18 cellular contexts compared by ENCODE assay signal in the genomic region with DNA sequence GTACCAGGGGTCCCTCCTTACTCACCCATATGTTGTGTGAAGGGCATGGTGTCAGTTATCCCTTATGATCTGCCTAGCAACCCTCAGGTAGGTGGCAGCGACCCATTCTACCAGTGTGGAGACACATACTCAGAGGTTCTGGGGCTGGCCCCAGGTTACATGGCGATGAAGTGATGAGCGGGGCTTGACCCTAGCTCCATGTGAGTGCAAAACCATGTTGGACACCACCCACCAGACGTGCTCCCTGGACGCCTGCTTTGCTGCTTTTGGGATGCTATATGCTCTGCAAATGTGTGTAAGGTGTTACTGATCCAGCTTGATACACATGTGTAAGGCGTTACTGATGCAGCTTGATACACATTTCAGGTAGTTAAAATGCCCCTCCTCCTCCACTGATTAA. TPM values are rescaled to one million over a fixed set of nuclear protein-coding genes. Genes with fewer than 3 reads are reported as not detected.
DNase-seq lines count a peak whose midpoint lies in the region; ATAC-seq and TF ChIP-seq lines count a peak whose summit lies in the region.
"Had no signal": no experiment of that assay in that cellular context is flagged by ENCODE, and none has a peak within 500 bp of the region (broad histone marks: within the 10 kb centered on the region; RNA-seq: fewer than 3 reads in every experiment).

No MANE protein-coding gene starts in this region.

- H3K27ac Mint-ChIP-seq in endodermal cell (no peak overlapping the region), osteocyte (ENCODE audit: unreplicated experiment) (no peak overlapping the region)

- peaks cover 12% of the 10 kb centered on the region for H3K4me1 Mint-ChIP-seq in endodermal cell
- peaks cover 3% of the 10 kb centered on the region for H3K4me1 Mint-ChIP-seq in osteocyte (ENCODE audit: unreplicated experiment)

- TF ChIP-seq CTCF in endodermal cell (conservative IDR thresholded peaks at IDR 0.05) (no peak), osteocyte (IDR thresholded peaks at IDR 0.05) (no peak)

- H3K9me3 ChIP-seq in SJSA1 (replicated peaks) (no peaks in the 10 kb centered on the region), endodermal cell (ENCODE audit: control insufficient read depth, low read length) (no peaks in the 10 kb centered on the region)

- DNase-seq in activated CD8-positive, alpha-beta memory T cell treated with anti-CD3 and anti-CD28 coated beads, Interleukin-2, amount 50 U/mL, for 48 hours: peak; percentile 40
- DNase-seq in activated CD8-positive, alpha-beta memory T cell treated with anti-CD3 and anti-CD28 coated beads, Interleukin-2, amount 50 U/mL, for 4 hours: no peak
- no peak for DNase-seq in SJSA1 (ENCODE audit: low read depth in 1 of 2, low spot score in 2 of 2)
- DNase-seq in endodermal cell: peak; percentile 43
- peak; percentile 66 for DNase-seq in osteocyte (ENCODE audit: extremely low spot score, unreplicated experiment)
- DNase-seq in HuH-7.5 (ENCODE audit: low spot score): no peak
- no peak for DNase-seq in KG1 (lab: John Stamatoyannopoulos, UW)
- DNase-seq: C1 segment of cervical spinal cord; Calu3; CD4-positive, alpha-beta memory T cell; COR-L47; DMS53; DMS79 treated with DMSO at 0.1 percent for 48 hours; GF-D8; GM23248; H9 had no signal

- peak overlapping the region; percentile 9; the same call in 1 of the 2 replicates for H3K27ac ChIP-seq in SJSA1
- no peak overlapping the region for H3K27ac ChIP-seq in endodermal cell (ENCODE audit: low read depth, low read length)
- H3K27ac ChIP-seq: GM23248 had no signal

- no peaks in the 10 kb centered on the region for H3K27me3 Mint-ChIP-seq in endodermal cell (ENCODE audit: insufficient read depth)
- H3K27me3 Mint-ChIP-seq in osteocyte (ENCODE audit: unreplicated experiment): no peaks in the 10 kb centered on the region
- H3K27me3 Mint-ChIP-seq: CD4-positive, alpha-beta memory T cell had no signal

- H3K27me3 ChIP-seq in SJSA1 (replicated peaks): no peaks in the 10 kb centered on the region
- no peaks in the 10 kb centered on the region for H3K27me3 ChIP-seq in endodermal cell (ENCODE audit: control insufficient read depth, insufficient read depth, low read length, poor library complexity, severe bottlenecking)

- H3K4me3 ChIP-seq in SJSA1 (no peak overlapping the region), endodermal cell (ENCODE audit: low read length) (no peak overlapping the region)
- H3K4me3 ChIP-seq: GM23248 had no signal

- H3K4me1 ChIP-seq in SJSA1 (replicated peaks) (peaks cover 47% of the 10 kb centered on the region), endodermal cell (ENCODE audit: control insufficient read depth, insufficient read depth, low read length) (peaks cover under 1% of the 10 kb centered on the region)

- H3K9me3 Mint-ChIP-seq in endodermal cell: no peaks in the 10 kb centered on the region
- H3K9me3 Mint-ChIP-seq in osteocyte (ENCODE audit: unreplicated experiment): no peaks in the 10 kb centered on the region
- H3K9me3 Mint-ChIP-seq: CD4-positive, alpha-beta memory T cell; H9 had no signal

- WGBS in endodermal cell (ENCODE audit: insufficient coverage in 1 of 2, insufficient read length in 1 of 2), 2 experiments: 96 to 98% methylated on average over 6 of the region's 6 CpGs

- peak overlapping the region; percentile 5 for H3K9ac ChIP-seq in endodermal cell (ENCODE audit: extremely low read depth, low read length, poor library complexity, severe bottlenecking)
- H3K9ac ChIP-seq: GM23248 had no signal

- ATAC-seq in HG03196 (IDR thresholded peaks at IDR 0.05; ENCODE audit: unreplicated experiment): no peak
- ATAC-seq: HCT116 had no signal

- H3K36me3 Mint-ChIP-seq in endodermal cell (ENCODE audit: low read depth) (peaks cover 70% of the 10 kb centered on the region), osteocyte (ENCODE audit: unreplicated experiment) (peaks cover 35% of the 10 kb centered on the region)

- H3K36me3 ChIP-seq in SJSA1: peaks cover 74% of the 10 kb centered on the region
- H3K36me3 ChIP-seq in endodermal cell (ENCODE audit: control insufficient read depth, insufficient read depth, low read length): peaks cover 69% of the 10 kb centered on the region

- no peak overlapping the region for H3K4me3 Mint-ChIP-seq in endodermal cell
- no peak overlapping the region for H3K4me3 Mint-ChIP-seq in osteocyte (ENCODE audit: unreplicated experiment)
- H3K4me3 Mint-ChIP-seq: CD4-positive, alpha-beta memory T cell; H9 had no signal

RNA-seq across cellular contexts. Expression of a gene that starts 33.3 kb away (rescaled TPM):
- 9.7 and 10.3 TPM in 2 replicates for total RNA-seq in SJSA1 (2014; rRNA removed; shearing (Covaris generic))
- total RNA-seq in endodermal cell: 10 to 100 TPM; 64.7 to 78.3 TPM
- polyA plus RNA-seq in endodermal cell (2013, experiment 1 of 2): 42.4 TPM
- 40.7 TPM for polyA plus RNA-seq in endodermal cell (2013, experiment 2 of 2)
- total RNA-seq in osteocyte: 51.3 and 51.8 TPM in 2 replicates

RNA-seq across cellular contexts. Expression of a gene that starts 54.0 kb away (rescaled TPM):
- 7.0 and 14.3 TPM in 2 replicates for total RNA-seq in SJSA1 (2014; rRNA removed; shearing (Covaris generic))
- total RNA-seq in endodermal cell (10 to 100 TPM; 37.3 to 56.7 TPM), osteocyte (18.8 and 19.5 TPM in 2 replicates)
- 20.6 TPM for polyA plus RNA-seq in endodermal cell (2013, experiment 1 of 2)
- polyA plus RNA-seq in endodermal cell (2013, experiment 2 of 2): 15.2 TPM

Comparison
In these comparisons a context has a peak if more than half of its experiments do, and no peak if none do; other contexts are left out.
1. DNase-seq: peak in activated CD8-positive, alpha-beta memory T cell treated with anti-CD3 and anti-CD28 coated beads, Interleukin-2, amount 50 U/mL, for 48 hours (single experiment), endodermal cell (single experiment) and osteocyte (single experiment); none in activated CD8-positive, alpha-beta memory T cell treated with anti-CD3 and anti-CD28 coated beads, Interleukin-2, amount 50 U/mL, for 4 hours (single experiment), SJSA1 (0 of 2), HuH-7.5 (single experiment) and KG1 (single experiment).